Comparison of ENCODE assay signal across 17 cellular contexts in the genomic region with DNA sequence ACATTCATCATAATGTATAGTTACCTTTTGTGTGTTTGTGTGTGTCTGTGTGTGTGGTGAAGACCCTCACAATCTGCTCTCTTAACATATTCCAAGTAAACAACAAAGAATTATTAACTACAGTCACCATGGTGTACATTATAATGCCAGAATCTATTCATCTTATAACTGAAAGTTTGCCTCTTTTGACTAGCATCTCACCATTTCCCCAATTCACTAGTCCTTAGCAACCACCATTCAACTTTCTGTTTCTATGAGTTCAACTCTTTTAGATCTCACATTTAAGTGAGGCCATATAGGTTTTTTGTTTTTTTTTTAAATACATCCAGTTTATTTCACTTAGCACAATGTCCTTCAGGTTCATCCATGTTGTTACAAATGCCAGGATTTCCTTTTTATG.
DNase-seq lines count a peak whose midpoint lies in the region; ATAC-seq lines count a peak whose summit lies in the region.
"Had no signal": no experiment of that assay in that cellular context is flagged by ENCODE, and none has a peak within 500 bp of the region (broad histone marks: within the 10 kb centered on the region; RNA-seq: fewer than 3 reads in every experiment).

No MANE protein-coding gene starts in this region.

- peaks cover 6% of the 10 kb centered on the region for H3K27me3 Mint-ChIP-seq in activated naive CD8-positive, alpha-beta T cell treated with anti-CD3 and anti-CD28 coated beads for 36 hours
- H3K27me3 Mint-ChIP-seq: dendritic cell treated with granulocyte-macrophage colony-stimulating factor and Interleukin-4, amounts not matched to agents 40 ng/mL and 50 ng/mL, for 4 days; stimulated activated naive CD8-positive, alpha-beta T cell treated with anti-CD3 and anti-CD28 coated beads, Interleukin-15, Interleukin-2, amounts not matched to agents 100 ng/mL and 50 ng/mL, for 24 hours had no signal

- DNase-seq in NCI-H1694 treated with DMSO at 0.1 percent for 48 hours (lab: John Stamatoyannopoulos, UW), result no peak
- DNase-seq in activated naive CD4-positive, alpha-beta T cell treated with anti-CD3 and anti-CD28 coated beads, Interleukin-2, amount 50 U/mL, for 16 hours, result no peak
- no peak for DNase-seq in activated naive CD8-positive, alpha-beta T cell treated with anti-CD3 and anti-CD28 coated beads for 36 hours
- no peak for DNase-seq in mesenteric fat pad (ENCODE audit: low spot score)
- DNase-seq: activated CD4-positive, alpha-beta T cell treated with anti-CD3 and anti-CD28 coated beads for 1 hour; activated naive CD4-positive, alpha-beta T cell treated with Interleukin-2 at 50 U/mL for 16 hours; DND-41; natural killer cell; psoas muscle; T-helper 9 cell had no signal

- H3K36me3 Mint-ChIP-seq in activated naive CD8-positive, alpha-beta T cell treated with anti-CD3 and anti-CD28 coated beads for 36 hours, result no peaks in the 10 kb centered on the region
- H3K36me3 Mint-ChIP-seq: CD14-positive monocyte, natural killer cell had no signal

- H3K9me3 Mint-ChIP-seq in activated naive CD8-positive, alpha-beta T cell treated with anti-CD3 and anti-CD28 coated beads for 36 hours, result no peaks in the 10 kb centered on the region
- H3K9me3 Mint-ChIP-seq: CD14-positive monocyte; dendritic cell treated with granulocyte-macrophage colony-stimulating factor and Interleukin-4, amounts not matched to agents 40 ng/mL and 50 ng/mL, for 4 days; natural killer cell; stimulated activated naive CD8-positive, alpha-beta T cell treated with anti-CD3 and anti-CD28 coated beads, Interleukin-15, Interleukin-2, amounts not matched to agents 100 ng/mL and 50 ng/mL, for 24 hours had no signal

- no peak overlapping the region for H3K4me3 Mint-ChIP-seq in activated naive CD8-positive, alpha-beta T cell treated with anti-CD3 and anti-CD28 coated beads for 36 hours
- H3K4me3 Mint-ChIP-seq: CD14-positive monocyte; dendritic cell treated with granulocyte-macrophage colony-stimulating factor and Interleukin-4, amounts not matched to agents 40 ng/mL and 50 ng/mL, for 4 days; natural killer cell; stimulated activated naive CD8-positive, alpha-beta T cell treated with anti-CD3 and anti-CD28 coated beads, Interleukin-15, Interleukin-2, amounts not matched to agents 100 ng/mL and 50 ng/mL, for 24 hours had no signal

- ATAC-seq in GM18499 (IDR thresholded peaks at IDR 0.05; ENCODE audit: insufficient read depth, unreplicated experiment) (peak; percentile 92), GM19395 (IDR thresholded peaks at IDR 0.05; ENCODE audit: unreplicated experiment) (peak; percentile 97), HG02798 (IDR thresholded peaks at IDR 0.05; ENCODE audit: poor library complexity, unreplicated experiment) (peak; percentile 85), HG03159 (IDR thresholded peaks at IDR 0.05; ENCODE audit: unreplicated experiment) (peak; percentile 95)
- ATAC-seq: natural killer cell, psoas muscle had no signal

- H3K4me1 Mint-ChIP-seq in activated naive CD8-positive, alpha-beta T cell treated with anti-CD3 and anti-CD28 coated beads for 36 hours, result no peaks in the 10 kb centered on the region
- H3K4me1 Mint-ChIP-seq: CD14-positive monocyte, natural killer cell had no signal

- no peak overlapping the region for H3K27ac Mint-ChIP-seq in activated naive CD8-positive, alpha-beta T cell treated with anti-CD3 and anti-CD28 coated beads for 36 hours
- H3K27ac Mint-ChIP-seq: CD14-positive monocyte; dendritic cell treated with granulocyte-macrophage colony-stimulating factor and Interleukin-4, amounts not matched to agents 40 ng/mL and 50 ng/mL, for 4 days; natural killer cell; stimulated activated naive CD8-positive, alpha-beta T cell treated with anti-CD3 and anti-CD28 coated beads, Interleukin-15, Interleukin-2, amounts not matched to agents 100 ng/mL and 50 ng/mL, for 24 hours had no signal
